34 cellular contexts compared by ENCODE assay signal in the genomic region with DNA sequence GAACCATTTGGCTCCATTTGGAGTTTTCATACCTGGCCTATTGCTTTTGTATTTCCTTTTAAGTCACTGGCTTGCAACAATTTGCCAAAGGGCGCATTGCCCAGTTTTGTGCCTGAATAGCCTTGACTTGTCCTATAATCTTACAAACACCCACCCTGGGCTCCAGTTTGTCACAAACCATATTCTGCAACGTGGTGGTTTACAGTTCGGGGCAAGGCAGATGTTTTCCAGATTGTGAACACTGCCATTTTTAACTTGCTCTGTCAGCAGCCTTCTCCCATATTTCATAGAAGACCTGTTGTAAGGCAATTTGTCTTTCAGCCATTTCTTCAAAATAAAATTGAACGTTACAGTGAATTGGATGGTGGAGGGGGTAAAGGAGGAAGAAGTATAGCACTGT. TPM values are rescaled to one million over a fixed set of nuclear protein-coding genes. Genes with fewer than 3 reads are reported as not detected.
"Had no signal": no experiment of that assay in that cellular context is flagged by ENCODE, and none has a peak within 500 bp of the region (broad histone marks: within the 10 kb centered on the region; RNA-seq: fewer than 3 reads in every experiment).

No MANE protein-coding gene starts in this region.

- H3K36me3 ChIP-seq: SJCRH30 had no signal

- H3K9me3 ChIP-seq: SJCRH30 had no signal

- H3K36me3 Mint-ChIP-seq: T-cell had no signal

- H3K4me3 ChIP-seq: PC-9, SJCRH30, SK-N-MC had no signal

- H3K27me3 ChIP-seq: SJCRH30 had no signal

- DNase-seq: Kasumi-1, KBM-7, NCI-H1048, NCI-H1092 treated with DMSO at 0.1 percent for 48 hours, NCI-H1105 treated with DMSO at 0.1 percent for 48 hours, NCI-H1417, NCI-H1436, NCI-H146, NCI-H1694, NCI-H187, NCI-H1930, NCI-H2029 treated with DMSO at 0.1 percent for 48 hours, NCI-H2081 treated with DMSO at 0.1 percent for 48 hours, NCI-H2107, NCI-H2171, NCI-H226, NCI-H446 treated with DMSO at 0.1 percent for 48 hours, NCI-H510A, NCI-H524, NCI-H526, NCI-H69, NCI-H748 treated with DMSO at 0.1 percent for 48 hours, NCI-H82, PC-9, SHP77, SIG-M5, SJCRH30, T-cell had no signal

- H3K27ac ChIP-seq: PC-9, RWPE1, SJCRH30, SK-N-MC had no signal

- H2AFZ ChIP-seq: PC-9 had no signal

- H3K4me1 ChIP-seq: SJCRH30 had no signal

- H3K4me1 Mint-ChIP-seq: T-cell had no signal

- H3K27ac Mint-ChIP-seq: T-cell had no signal

- H3K4me3 Mint-ChIP-seq: T-cell had no signal

- H3K4me2 ChIP-seq: PC-9 had no signal

- H3K9me3 Mint-ChIP-seq: T-cell had no signal

RNA-seq across cellular contexts. Expression of gene UBE2U, which starts 53.2 kb away (rescaled TPM):
- total RNA-seq: MCF 10A; OCI-LY7; PC-9; SJCRH30; SK-MEL-5; T-cell; T-helper 1 cell treated with Interleukin-12 subunit alpha and Interleukin-12 subunit beta and Interleukin-4 antibody, amounts not matched to agents 30 ng/mL and 1 ng/mL, for 36 hours had no signal
